17 cellular contexts compared by ENCODE assay signal in the genomic region with DNA sequence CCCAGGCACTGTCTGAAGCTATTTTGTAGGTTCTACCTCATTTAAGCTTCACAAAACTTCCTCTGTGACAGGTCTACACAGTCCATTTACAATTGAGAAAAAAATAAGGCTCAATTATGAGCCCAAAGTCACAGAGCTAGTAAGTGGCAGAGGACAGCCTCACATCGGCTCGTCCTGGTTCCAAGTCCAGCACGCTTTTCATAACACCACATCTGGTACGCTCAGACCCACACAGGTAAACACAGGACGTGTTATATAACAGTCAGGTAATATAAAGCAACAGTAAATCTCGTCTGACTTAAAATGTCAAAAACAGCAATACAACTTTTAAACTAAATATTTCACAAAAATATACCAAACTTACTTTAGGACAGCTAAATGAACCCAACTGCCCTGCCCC. TPM values are rescaled to one million over a fixed set of nuclear protein-coding genes. Genes with fewer than 3 reads are reported as not detected.
DNase-seq lines count a peak whose midpoint lies in the region; ATAC-seq and TF ChIP-seq lines count a peak whose summit lies in the region.
"Had no signal": no experiment of that assay in that cellular context is flagged by ENCODE, and none has a peak within 500 bp of the region (broad histone marks: within the 10 kb centered on the region; RNA-seq: fewer than 3 reads in every experiment).

No MANE protein-coding gene starts in this region.

- H3K4me2 ChIP-seq in OCI-LY7 (ENCODE audit: low read length) = peak overlapping the region; percentile 80
- H3K4me2 ChIP-seq: GM23338 had no signal

- POLR2A ChIA-PET in OCI-LY7 (lab: Charles Lee) = interaction anchor here (1.1 to 2.1 kb wide), 4 partner anchors 9 to 111 kb away, joined by 3 to 7 read pairs (median 4); partner anchors contain the start of gene JAK1

- DNase-seq in activated naive CD8-positive, alpha-beta T cell treated with anti-CD3 and anti-CD28 coated beads for 36 hours = no peak
- DNase-seq in OCI-LY7 (ENCODE audit: low spot score) (no peak), left lobe of liver (ENCODE audit: low spot score) (no peak), transverse colon (peak; percentile 23), Ammon's horn (ENCODE audit: low spot score) (no peak), RKO (ENCODE audit: low spot score) (no peak)
- DNase-seq: DMS79, KG1, NCI-H1048, NCI-H146, NCI-H2081, NCI-H524, SHP77 had no signal

- no peak overlapping the region for H3K4me3 Mint-ChIP-seq in activated naive CD8-positive, alpha-beta T cell
- no peak overlapping the region for H3K4me3 Mint-ChIP-seq in activated naive CD8-positive, alpha-beta T cell treated with anti-CD3 and anti-CD28 coated beads for 36 hours
- H3K4me3 Mint-ChIP-seq: GM23338 had no signal

- H3K27me3 Mint-ChIP-seq in activated naive CD8-positive, alpha-beta T cell = no peaks in the 10 kb centered on the region
- no peaks in the 10 kb centered on the region for H3K27me3 Mint-ChIP-seq in activated naive CD8-positive, alpha-beta T cell treated with anti-CD3 and anti-CD28 coated beads for 36 hours

- H3K79me2 ChIP-seq in OCI-LY7 (ENCODE audit: insufficient read depth, low read depth, low read length) = peaks cover 89% of the 10 kb centered on the region

- H3K4me3 ChIP-seq in OCI-LY7 (ENCODE audit: low read depth, low read length, poor library complexity, severe bottlenecking) = peak overlapping the region; percentile 30
- no peak overlapping the region for H3K4me3 ChIP-seq in transverse colon
- H3K4me3 ChIP-seq: GM23338 had no signal

- BruUV-seq in OCI-LY7 (replicated peaks; lab: Mats Ljungman, UMichigan) = no TSS peak

- H3K27ac ChIP-seq in OCI-LY7 (ENCODE audit: low read depth, low read length, poor library complexity, severe bottlenecking) = peak overlapping the region; percentile 2
- peak overlapping the region in 2 of 4 donors; percentile 15 to 32 for H3K27ac ChIP-seq in transverse colon

- ATAC-seq in left lobe of liver (peak; percentile 83), HG03280 (IDR thresholded peaks at IDR 0.05; ENCODE audit: unreplicated experiment) (no peak)
- ATAC-seq: GM23338, HCT116 had no signal

- TF ChIP-seq CTCF in OCI-LY7 (conservative IDR thresholded peaks at IDR 0.05; ENCODE audit: low read length) (no peak), transverse colon (IDR thresholded peaks at IDR 0.05) (no peak)

- no peak overlapping the region for H2AFZ ChIP-seq in OCI-LY7 (ENCODE audit: low read length)
- H2AFZ ChIP-seq: GM23338 had no signal

- CTCF ChIA-PET in OCI-LY7 (lab: Charles Lee; ENCODE audit: unreplicated experiment) = interaction anchor here (0.6 kb wide), 1 partner anchor 126 kb away, joined by 3 read pairs; no protein-coding TSS in a partner anchor

- in situ Hi-C loops in transverse colon (cut with MboI; ENCODE audit: low pct_ligation_motif_present in 1 of 4, low pct_unique_long_range_greater_than_20kb in 1 of 4, low sequenced_read_pairs in 3 of 4) = loop anchor here in 1 of 4 donors (25.0 kb wide), 1 partner anchor 91 kb away; no protein-coding TSS in a partner anchor

- TF ChIP-seq EP300 in transverse colon (IDR thresholded peaks at IDR 0.05; ENCODE audit: low read depth) = no peak

- H3K9me3 ChIP-seq in OCI-LY7 (ENCODE audit: low read length) = no peaks in the 10 kb centered on the region
- H3K9me3 ChIP-seq in transverse colon = no peaks in the 10 kb centered on the region

- H3K4me1 ChIP-seq in OCI-LY7 (ENCODE audit: insufficient read depth, low read length, poor library complexity, severe bottlenecking) (peaks cover 94% of the 10 kb centered on the region), transverse colon (peaks cover 23 to 95% (median 58%) of the 10 kb centered on the region in 4 donors)

- intact Hi-C loops in OCI-LY7 (cut with micrococcal nuclease; ENCODE audit: unreplicated experiment) (no loop called here), transverse colon (cut with DNase I; ENCODE audit: low total_unique reads) (no loop called here)

- no peak for TF ChIP-seq POLR2A in transverse colon (IDR thresholded peaks at IDR 0.05)

- no peaks in the 10 kb centered on the region for H3K9me3 Mint-ChIP-seq in activated naive CD8-positive, alpha-beta T cell (ENCODE audit: low read depth)
- H3K9me3 Mint-ChIP-seq in activated naive CD8-positive, alpha-beta T cell treated with anti-CD3 and anti-CD28 coated beads for 36 hours = no peaks in the 10 kb centered on the region
- H3K9me3 Mint-ChIP-seq: GM23338 had no signal

- WGBS in transverse colon (ENCODE audit: low coverage in 1 of 2), 2 donors = 41 to 58% methylated on average over 6 of the region's 6 CpGs

- H3K36me3 ChIP-seq in OCI-LY7 (ENCODE audit: insufficient read depth, low read length) (no peaks in the 10 kb centered on the region), transverse colon (no peaks in the 10 kb centered on the region)

- peaks cover 52% of the 10 kb centered on the region for H3K4me1 Mint-ChIP-seq in activated naive CD8-positive, alpha-beta T cell (ENCODE audit: low read depth)
- peaks cover 49% of the 10 kb centered on the region for H3K4me1 Mint-ChIP-seq in activated naive CD8-positive, alpha-beta T cell treated with anti-CD3 and anti-CD28 coated beads for 36 hours

- no peaks in the 10 kb centered on the region for H3K36me3 Mint-ChIP-seq in activated naive CD8-positive, alpha-beta T cell
- peaks cover 8% of the 10 kb centered on the region for H3K36me3 Mint-ChIP-seq in activated naive CD8-positive, alpha-beta T cell treated with anti-CD3 and anti-CD28 coated beads for 36 hours

- peaks cover 61% of the 10 kb centered on the region for H4K20me1 ChIP-seq in OCI-LY7 (ENCODE audit: insufficient read depth, low read length)

- H3K9me2 ChIP-seq in OCI-LY7 (ENCODE audit: insufficient read depth, low read length) = no peaks in the 10 kb centered on the region

- peak overlapping the region; percentile 52 for H3K27ac Mint-ChIP-seq in activated naive CD8-positive, alpha-beta T cell
- no peak overlapping the region for H3K27ac Mint-ChIP-seq in activated naive CD8-positive, alpha-beta T cell treated with anti-CD3 and anti-CD28 coated beads for 36 hours
- H3K27ac Mint-ChIP-seq: GM23338 had no signal

- H3K27me3 ChIP-seq in transverse colon = no peaks in the 10 kb centered on the region

RNA-seq across cellular contexts. Expression of gene JAK1, which starts 13.1 kb away (rescaled TPM):
- total RNA-seq in activated naive CD8-positive, alpha-beta T cell treated with anti-CD3 and anti-CD28 coated beads for 36 hours = 10 to 100 TPM; 85.6 to 88.0 TPM
- 66.9 and 72.6 TPM in 2 replicates for total RNA-seq in OCI-LY7 (2014; rRNA removed; shearing (Covaris generic))
- total RNA-seq in OCI-LY7 (2022) = 86.8 and 106 TPM in 2 replicates
- total RNA-seq in left lobe of liver = 43.3 TPM
- 100 to 1,000 TPM in 3 of 4 donors, 10 to 100 TPM in 1; 52.9 to 169 (median 126) TPM for total RNA-seq in transverse colon
